ENCODE assay signal across 8 cellular contexts in genomic region chr2:68157002-68157401, GRCh38. TPM values are rescaled to one million over a fixed set of nuclear protein-coding genes. Genes with fewer than 3 reads are reported as not detected.
A peak's percentile ranks its signal among the peaks of the same experiment; 100 is the strongest.
DNase-seq lines count a peak whose midpoint lies in the region; ATAC-seq and TF ChIP-seq lines count a peak whose summit lies in the region.

No MANE protein-coding gene starts in this region.

- intact Hi-C loops in Right ventricle myocardium superior (cut with DNase I): no loop called here
- intact Hi-C loops in psoas muscle (cut with DNase I): loop anchor here (2.0 to 5.0 kb wide), 2 partner anchors 95 to 96 kb away; partner anchors contain the start of gene PPP3R1 (in 2 of the 2)

- H3K4me1 ChIP-seq in psoas muscle: peaks cover 27% of the 10 kb centered on the region

- peaks cover 12 to 24% of the 10 kb centered on the region in 2 donors for H3K36me3 ChIP-seq in psoas muscle (ENCODE audit: insufficient read depth in 1 of 2, low read depth in 1 of 2)

- ATAC-seq in GM18861 (IDR thresholded peaks at IDR 0.05; ENCODE audit: unreplicated experiment) (peak; percentile 18), HG03060 (IDR thresholded peaks at IDR 0.05; ENCODE audit: low read depth, unreplicated experiment) (peak; percentile 14), Right ventricle myocardium superior (ENCODE audit: poor library complexity) (peak; percentile 67), psoas muscle (peak; percentile 56 to 76 (median 60))

- peak overlapping the region; percentile 97 for H3K27ac ChIP-seq in psoas muscle

- no peaks in the 10 kb centered on the region for H3K27me3 ChIP-seq in psoas muscle (ENCODE audit: insufficient read depth in 3 of 3, low read length in 2 of 3)

- H3K9me3 ChIP-seq in psoas muscle: no peaks in the 10 kb centered on the region

- TF ChIP-seq CTCF in WI38 (IDR thresholded peaks at IDR 0.05; ENCODE audit: low read depth, low read length) (no peak), psoas muscle (IDR thresholded peaks at IDR 0.05) (no peak)

- H3K4me3 ChIP-seq in WI38 (ENCODE audit: low read depth, low read length) (peak overlapping the region; percentile 93), psoas muscle (peak overlapping the region; percentile 99)

- WGBS in psoas muscle, 3 donors: 0 to 1% (median 0%) methylated on average over 28 of the region's 28 CpGs

- DNase-seq in AG08396 (ENCODE audit: low spot score) (peak; percentile 36), Right ventricle myocardium superior (peak; percentile 58), psoas muscle (no peak), RPMI8226 (no peak), NCI-H2029 treated with DMSO at 0.1 percent for 48 hours (lab: John Stamatoyannopoulos, UW) (no peak)

RNA-seq across cellular contexts. Expression of gene PNO1, which starts 0.7 kb away (rescaled TPM):
- total RNA-seq in Right ventricle myocardium superior (6.7 TPM), psoas muscle (10 to 100 TPM; 13.0 to 26.2 (median 24.6) TPM)
- 10 to 100 TPM; 22.4 to 50.8 (median 46.2) TPM for polyA plus RNA-seq in psoas muscle

Comparison
In these comparisons a context has a peak if more than half of its experiments do, and no peak if none do; other contexts are left out.
1. DNase-seq: peak in AG08396 (single experiment) and Right ventricle myocardium superior (single experiment); none in psoas muscle (0 of 2), RPMI8226 (single experiment) and NCI-H2029 treated with DMSO at 0.1 percent for 48 hours (single experiment).
2. ATAC-seq: peak in every context shown above with its lines; median percentile 67 in Right ventricle myocardium superior; 60 in psoas muscle; 18 in GM18861; 14 in HG03060.